In the genomic region with DNA sequence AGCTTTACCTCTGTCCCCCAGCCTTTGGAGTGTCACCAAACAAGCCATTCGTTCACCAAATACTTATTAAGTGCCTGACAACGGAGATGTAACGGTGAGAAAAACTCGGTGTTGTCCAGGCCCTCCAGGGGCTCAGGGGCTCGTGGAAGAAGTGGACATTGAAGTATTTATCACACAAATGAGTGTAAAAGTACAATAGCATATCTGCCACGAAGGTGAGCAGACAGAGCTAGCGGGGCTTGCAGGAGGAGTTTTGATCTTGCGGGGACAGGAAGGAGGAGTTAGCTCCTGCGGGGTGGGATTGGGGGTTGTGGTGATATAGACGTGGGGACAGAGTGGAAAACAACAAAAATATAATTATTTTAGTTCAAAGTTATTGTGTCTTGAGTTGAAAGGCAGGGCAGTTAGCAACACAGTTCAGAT, we compare ENCODE assay signal across 8 cellular contexts. TPM values are rescaled to one million over a fixed set of nuclear protein-coding genes. Genes with fewer than 3 reads are reported as not detected.
A peak's percentile ranks its signal among the peaks of the same experiment; 100 is the strongest.
DNase-seq lines count a peak whose midpoint lies in the region; ATAC-seq, FAIRE-seq and TF ChIP-seq lines count a peak whose summit lies in the region.
"Not testable (repeated sequence)": the region's sequence is repeated elsewhere in the genome, so short reads cannot be mapped to it uniquely, and the experiment has no call there.

No MANE protein-coding gene starts in this region.

- POLR2A ChIA-PET in CD8-positive, alpha-beta T cell (lab: Charles Lee), result interaction anchor here (0.7 kb wide), 1 partner anchor 219 kb away, joined by 3 read pairs; the partner anchor contains the start of gene TMCC1
- POLR2A ChIA-PET in activated CD4-positive, alpha-beta T cell treated with anti-CD3 and anti-CD28 coated beads for 36 hours (lab: Charles Lee), result not testable (repeated sequence)

- H3K9me3 ChIP-seq in CD8-positive, alpha-beta T cell (ENCODE audit: low read length); pancreas; thoracic aorta: not testable (repeated sequence)

- not testable (repeated sequence) for TF ChIP-seq CTCF in CD8-positive, alpha-beta T cell (IDR thresholded peaks at IDR 0.05); LNCaP clone FGC (IDR thresholded peaks at IDR 0.05; ENCODE audit: control insufficient read depth, extremely low read depth, insufficient read depth); brain microvascular endothelial cell (IDR thresholded peaks at IDR 0.05; ENCODE audit: low read depth, low read length, missing control alignments); fibroblast of pulmonary artery (IDR thresholded peaks at IDR 0.05; ENCODE audit: low read length, missing control alignments); lower leg skin (IDR thresholded peaks at IDR 0.05); pancreas (IDR thresholded peaks at IDR 0.05); thoracic aorta (IDR thresholded peaks at IDR 0.05)

- H3K4me1 Mint-ChIP-seq in CD8-positive, alpha-beta T cell (ENCODE audit: low read depth), result peaks cover 28% of the 10 kb centered on the region
- peaks cover 16% of the 10 kb centered on the region for H3K4me1 Mint-ChIP-seq in activated CD4-positive, alpha-beta T cell treated with anti-CD3 and anti-CD28 coated beads for 36 hours

- H3K4me3 Mint-ChIP-seq in CD8-positive, alpha-beta T cell, result peak overlapping the region; percentile 99
- peak overlapping the region; percentile 92 for H3K4me3 Mint-ChIP-seq in activated CD4-positive, alpha-beta T cell treated with anti-CD3 and anti-CD28 coated beads for 36 hours

- H3K9me3 Mint-ChIP-seq in CD8-positive, alpha-beta T cell; activated CD4-positive, alpha-beta T cell treated with anti-CD3 and anti-CD28 coated beads for 36 hours (ENCODE audit: low read depth): not testable (repeated sequence)

- FAIRE-seq in pancreas (lab: Jason Lieb, UNC), result not testable (repeated sequence)

- H3K27ac ChIP-seq in CD8-positive, alpha-beta T cell (ENCODE audit: low read depth, low read length), result peak overlapping the region; percentile 57
- H3K27ac ChIP-seq in brain microvascular endothelial cell (peak overlapping the region; percentile 45), pancreas (peak overlapping the region; percentile 41 to 81 (median 58)), thoracic aorta (peak overlapping the region; percentile 79)

- H3K4me1 ChIP-seq in CD8-positive, alpha-beta T cell (ENCODE audit: insufficient read depth, low read length); pancreas: not testable (repeated sequence)
- peaks cover 4 to 18% of the 10 kb centered on the region in 2 donors for H3K4me1 ChIP-seq in thoracic aorta (ENCODE audit: control insufficient read depth in 1 of 2, low read depth in 2 of 2)

- H3K27me3 Mint-ChIP-seq in CD8-positive, alpha-beta T cell (ENCODE audit: low read depth); activated CD4-positive, alpha-beta T cell treated with anti-CD3 and anti-CD28 coated beads for 36 hours: not testable (repeated sequence)

- CTCF ChIA-PET in CD8-positive, alpha-beta T cell (lab: Charles Lee), result not testable (repeated sequence)
- CTCF ChIA-PET in activated CD4-positive, alpha-beta T cell treated with anti-CD3 and anti-CD28 coated beads for 36 hours (lab: Charles Lee), result interaction anchor here (0.7 kb wide), 1 partner anchor 781 kb away, joined by 3 read pairs; no protein-coding TSS in a partner anchor

- in situ Hi-C loops in brain microvascular endothelial cell (cut with HindIII; ENCODE audit: low pct_ligation_motif_present, low sequenced_read_pairs), result not testable (repeated sequence)

- intact Hi-C loops in CD8-positive, alpha-beta T cell (cut with DNase I, micrococcal nuclease), result loop anchor here (5.0 to 10.0 kb wide), 5 partner anchors 485 to 1238 kb away; partner anchors contain the start of genes ACAD9 (in 1 of the 2), ASTE1 (in 1 of the 2), NEK11 (in 1 of the 2) and PLXND1 (in 1 of the 2)
- intact Hi-C loops in activated CD4-positive, alpha-beta T cell treated with anti-CD3 and anti-CD28 coated beads for 36 hours (cut with DNase I, micrococcal nuclease), result loop anchor here (2.0 to 5.0 kb wide), 7 partner anchors 66 to 1990 kb away; partner anchors contain the start of genes ASTE1 (in 1 of the 2), CNBP (in 1 of the 2), HMCES (in 1 of the 2) and IFT122 (in 1 of the 2)
- intact Hi-C loops in lower leg skin (cut with DNase I; ENCODE audit: low total_unique reads); pancreas (cut with DNase I): not testable (repeated sequence)

- not testable (repeated sequence) for H3K36me3 Mint-ChIP-seq in CD8-positive, alpha-beta T cell; activated CD4-positive, alpha-beta T cell treated with anti-CD3 and anti-CD28 coated beads for 36 hours (ENCODE audit: low read depth)

- not testable (repeated sequence) for DNase-seq in CD8-positive, alpha-beta T cell; LNCaP clone FGC (ENCODE audit: low read depth); brain microvascular endothelial cell; fibroblast of pulmonary artery (ENCODE audit: low read depth); pancreas; thoracic aorta (ENCODE audit: low spot score)
- peak; percentile 17 for DNase-seq in activated CD4-positive, alpha-beta T cell treated with anti-CD3 and anti-CD28 coated beads for 36 hours
- peak in 1 of 2 donors; percentile 46 for DNase-seq in lower leg skin (ENCODE audit: low spot score in 2 of 2)

- H3K27me3 ChIP-seq in CD8-positive, alpha-beta T cell (ENCODE audit: insufficient read depth, low read length); brain microvascular endothelial cell (replicated peaks); pancreas; thoracic aorta (replicated peaks; ENCODE audit: insufficient read depth): not testable (repeated sequence)

- H3K36me3 ChIP-seq in CD8-positive, alpha-beta T cell (ENCODE audit: insufficient read depth, low read length); brain microvascular endothelial cell (replicated peaks); pancreas; thoracic aorta: not testable (repeated sequence)

- ATAC-seq in CD8-positive, alpha-beta T cell; activated CD4-positive, alpha-beta T cell treated with anti-CD3 and anti-CD28 coated beads for 36 hours; thoracic aorta (ENCODE audit: insufficient number of reproducible peaks, low FRiP score, low read depth): not testable (repeated sequence)
- ATAC-seq in pancreas, result peak in 2 of 4 donors; percentile 10 to 29

- 20 to 25% methylated on average over 10 of the region's 10 CpGs for WGBS in lower leg skin, 2 donors
- 7 to 17% methylated on average over 10 of the region's 10 CpGs for WGBS in pancreas, 2 donors

- not testable (repeated sequence) for TF ChIP-seq POLR2A in lower leg skin (IDR thresholded peaks at IDR 0.05)

- H3K27ac Mint-ChIP-seq in CD8-positive, alpha-beta T cell, result peak overlapping the region; percentile 100
- H3K27ac Mint-ChIP-seq in activated CD4-positive, alpha-beta T cell treated with anti-CD3 and anti-CD28 coated beads for 36 hours, result peak overlapping the region; percentile 77

- peak overlapping the region; percentile 59 for H3K4me3 ChIP-seq in CD8-positive, alpha-beta T cell (ENCODE audit: low read depth, low read length)
- H3K4me3 ChIP-seq in LNCaP clone FGC (ENCODE audit: low read depth, low read length) (peak overlapping the region; percentile 43), brain microvascular endothelial cell (ENCODE audit: low read depth, low read length) (peak overlapping the region; percentile 57), fibroblast of pulmonary artery (replicated peaks; ENCODE audit: low read depth, low read length) (peak overlapping the region; percentile 59), lower leg skin (ENCODE audit: low read depth, poor library complexity, severe bottlenecking) (peak overlapping the region; percentile 38), pancreas (peak overlapping the region; percentile 30 to 65 (median 56)), thoracic aorta (peak overlapping the region; percentile 94)

RNA-seq across cellular contexts. Expression of gene ALG1L2, which starts 31.0 kb away (rescaled TPM):
- total RNA-seq in CD8-positive, alpha-beta T cell, result not detected
- under 1 TPM in 1 of 2 experiments, not detected in 1; 0.71 TPM for total RNA-seq in activated CD4-positive, alpha-beta T cell treated with anti-CD3 and anti-CD28 coated beads for 36 hours
- total RNA-seq in lower leg skin (not detected), pancreas (under 1 TPM in 4 of 6 donors, not detected in 2; 0.28 to 0.88 (median 0.61) TPM), thoracic aorta (not detected)
- not detected for polyA plus RNA-seq in pancreas

Comparison
In these comparisons a context has a peak if more than half of its experiments do, and no peak if none do; other contexts are left out.
1. H3K4me3 ChIP-seq: peak in every context shown above with its lines; median percentile 94 in thoracic aorta; 59 in CD8-positive, alpha-beta T cell; 59 in fibroblast of pulmonary artery; 57 in brain microvascular endothelial cell; 56 in pancreas; 43 in LNCaP clone FGC; 38 in lower leg skin.